8 cellular contexts compared by ENCODE assay signal in the genomic region with DNA sequence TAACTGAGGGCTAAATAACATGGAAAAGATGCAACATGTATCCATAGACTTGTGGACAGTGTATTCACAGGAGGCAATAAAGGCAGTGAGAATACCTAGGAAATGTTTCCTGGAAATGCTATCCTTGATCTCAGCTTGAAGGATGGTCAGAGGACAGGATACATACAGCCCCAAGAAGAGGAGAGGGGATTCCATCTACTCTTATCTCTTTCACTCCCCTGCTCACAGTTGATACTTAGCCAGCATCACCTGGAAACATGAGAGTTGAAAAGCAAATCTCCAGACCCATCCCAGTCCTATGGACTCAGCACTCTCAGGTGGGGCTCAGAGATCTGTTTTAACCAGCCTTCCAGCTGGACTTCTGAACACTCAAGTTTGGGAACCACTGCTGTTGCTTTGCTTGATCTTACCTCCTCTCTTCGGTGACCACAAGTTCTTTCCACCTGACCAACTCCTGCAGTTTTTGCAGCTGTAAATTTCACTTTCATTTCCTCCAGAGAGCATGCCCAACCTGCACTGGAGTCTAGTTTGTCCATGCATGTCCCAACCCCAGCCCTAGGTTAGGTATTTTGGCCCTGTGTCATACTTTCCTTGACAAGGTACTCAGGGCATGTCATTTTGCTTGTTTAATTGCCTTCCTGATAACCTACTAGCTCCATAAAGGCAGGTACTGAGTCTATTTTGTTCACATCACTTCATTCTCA.
A peak's percentile ranks its signal among the peaks of the same experiment; 100 is the strongest.
DNase-seq lines count a peak whose midpoint lies in the region; ATAC-seq and TF ChIP-seq lines count a peak whose summit lies in the region.

No MANE protein-coding gene starts in this region.

- H3K36me3 ChIP-seq in DOHH2 (ENCODE audit: control insufficient read depth, low read length) = no peaks in the 10 kb centered on the region

- no peak for DNase-seq in effector memory CD8-positive, alpha-beta T cell
- DNase-seq in COR-L47 (lab: John Stamatoyannopoulos, UW) = no peak
- no peak for DNase-seq in NCI-H345 (lab: John Stamatoyannopoulos, UW)
- DNase-seq in NCI-H1436 treated with DMSO at 0.1 percent for 48 hours (lab: John Stamatoyannopoulos, UW) = no peak
- no peak for DNase-seq in cerebellar cortex (ENCODE audit: low spot score)

- peak overlapping the region; percentile 53 for H3K4me2 ChIP-seq in DOHH2 (ENCODE audit: low read length)

- peaks cover 10% of the 10 kb centered on the region for H3K36me3 Mint-ChIP-seq in effector memory CD8-positive, alpha-beta T cell (ENCODE audit: insufficient read depth)

- peaks cover 11% of the 10 kb centered on the region for H3K79me2 ChIP-seq in DOHH2 (ENCODE audit: control insufficient read depth, low read length)

- H3K27ac Mint-ChIP-seq in effector memory CD8-positive, alpha-beta T cell = peak overlapping the region; percentile 67 to 74

- peak; percentile 95 for ATAC-seq in GM19455 (IDR thresholded peaks at IDR 0.05; ENCODE audit: unreplicated experiment)
- peak; percentile 88 for ATAC-seq in HG03442 (IDR thresholded peaks at IDR 0.05; ENCODE audit: unreplicated experiment)
- peak; percentile 74 for ATAC-seq in effector memory CD8-positive, alpha-beta T cell (replicated peaks)

- H3K4me3 ChIP-seq in DOHH2 (ENCODE audit: low read length) = peak overlapping the region; percentile 26

- H3K9me3 Mint-ChIP-seq in effector memory CD8-positive, alpha-beta T cell = no peaks in the 10 kb centered on the region

- 0 out of 2 replicates have a peak overlapping the region, but pooled peaks have one; percentile 1 for H3K27ac ChIP-seq in DOHH2 (ENCODE audit: low read depth, low read length)

- no peaks in the 10 kb centered on the region for H3K9me3 ChIP-seq in DOHH2 (ENCODE audit: control insufficient read depth, insufficient read depth, low read length)

- no peaks in the 10 kb centered on the region for H4K20me1 ChIP-seq in DOHH2 (ENCODE audit: control insufficient read depth, insufficient read depth, low read depth, low read length)

- no peaks in the 10 kb centered on the region for H3K27me3 Mint-ChIP-seq in effector memory CD8-positive, alpha-beta T cell

- no peak for TF ChIP-seq CTCF in DOHH2 (IDR thresholded peaks at IDR 0.05; ENCODE audit: low read depth, low read length, poor library complexity, severe bottlenecking)

- H3K4me3 Mint-ChIP-seq in effector memory CD8-positive, alpha-beta T cell = peak overlapping the region; percentile 69 to 71

- no peaks in the 10 kb centered on the region for H3F3A ChIP-seq in DOHH2 (ENCODE audit: control insufficient read depth, insufficient read depth)

- H3K4me1 Mint-ChIP-seq in effector memory CD8-positive, alpha-beta T cell (ENCODE audit: low read depth in 2 of 2) = peaks cover 52 to 68% of the 10 kb centered on the region in 2 donors

- H3K27me3 ChIP-seq in DOHH2 (ENCODE audit: control insufficient read depth, low read length) = no peaks in the 10 kb centered on the region

- H3K9me2 ChIP-seq in DOHH2 (replicated peaks; ENCODE audit: control insufficient read depth, low read length) = no peaks in the 10 kb centered on the region

- peaks cover 28% of the 10 kb centered on the region for H3K4me1 ChIP-seq in DOHH2 (ENCODE audit: control insufficient read depth, low read length)
